Comparison of ENCODE assay signal across 7 cellular contexts in the genomic region with DNA sequence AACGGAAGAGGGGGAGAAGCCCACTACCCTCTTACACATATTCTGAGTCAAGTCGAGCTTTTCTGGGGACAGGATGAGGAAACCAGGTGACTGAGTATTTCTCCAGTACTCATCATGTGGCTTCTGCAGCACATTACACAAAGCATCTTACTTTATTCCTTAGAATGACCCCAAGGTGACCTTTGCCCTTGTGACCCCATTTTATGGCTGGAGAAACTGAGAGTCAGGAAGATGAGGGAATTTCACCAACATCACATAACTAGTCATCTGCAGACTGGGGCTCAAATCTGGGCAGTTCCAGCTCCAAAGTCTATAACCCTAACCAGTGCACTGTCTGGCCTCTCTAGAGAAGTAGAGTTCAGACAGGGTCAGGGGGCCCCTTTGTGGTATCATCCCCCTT.
"Had no signal": no experiment of that assay in that cellular context is flagged by ENCODE, and none has a peak within 500 bp of the region (broad histone marks: within the 10 kb centered on the region; RNA-seq: fewer than 3 reads in every experiment).

No MANE protein-coding gene starts in this region.

- H2AFZ ChIP-seq: GM23338 had no signal

- H3K4me2 ChIP-seq: GM23338 had no signal

- H3K9me3 Mint-ChIP-seq: GM23338, H9 had no signal

- H3K4me3 ChIP-seq: GM23338 had no signal

- H3K4me3 Mint-ChIP-seq: GM23338, H9 had no signal

- DNase-seq: H9, HCEC 1CT, IMR-90 had no signal

- ATAC-seq: GM23338 had no signal

- H3K27ac Mint-ChIP-seq: GM23338, H9 had no signal

- FAIRE-seq: H1, H54, HTR-8/SVneo had no signal
